In the genomic region with DNA sequence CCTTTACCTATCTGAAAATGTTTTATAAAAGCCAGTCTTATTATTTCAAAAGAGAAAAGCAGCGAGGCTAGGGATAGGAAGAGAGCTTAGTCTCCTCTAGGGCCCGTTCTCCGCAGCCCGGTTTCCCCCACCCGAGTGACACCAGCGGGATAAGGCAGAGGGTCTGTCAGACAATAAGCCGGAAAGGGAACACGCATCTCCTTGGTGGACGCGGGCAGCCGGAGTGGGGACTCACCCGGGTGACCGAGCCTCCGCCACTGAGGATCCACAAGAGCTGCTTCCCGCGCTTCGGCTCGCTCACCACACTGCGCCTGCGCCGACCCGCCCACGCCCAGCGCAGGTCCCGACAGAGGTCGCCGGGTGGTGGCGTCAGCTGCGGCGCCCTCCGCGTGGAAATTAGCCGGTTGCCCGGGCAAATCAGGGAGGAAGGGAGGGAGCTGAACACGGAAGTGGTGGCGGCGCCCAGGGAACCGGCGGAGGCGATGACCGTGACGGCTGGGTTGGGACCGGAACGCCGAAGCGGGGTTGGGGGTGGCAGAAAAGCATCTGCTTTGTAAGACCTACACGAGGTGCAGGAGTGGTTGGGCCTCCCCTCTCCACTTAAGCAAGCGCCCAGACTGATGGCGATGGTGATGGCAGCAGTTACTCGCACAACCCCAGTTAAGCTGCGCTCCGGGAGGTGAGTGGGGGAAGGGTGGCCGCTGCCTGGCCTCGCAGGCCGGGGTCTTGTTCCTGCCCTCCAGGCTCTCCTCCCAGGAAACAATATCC, we compare ENCODE assay signal across 1 cellular context.
TF ChIP-seq lines count a peak whose summit lies in the region.

A gene with protein sequence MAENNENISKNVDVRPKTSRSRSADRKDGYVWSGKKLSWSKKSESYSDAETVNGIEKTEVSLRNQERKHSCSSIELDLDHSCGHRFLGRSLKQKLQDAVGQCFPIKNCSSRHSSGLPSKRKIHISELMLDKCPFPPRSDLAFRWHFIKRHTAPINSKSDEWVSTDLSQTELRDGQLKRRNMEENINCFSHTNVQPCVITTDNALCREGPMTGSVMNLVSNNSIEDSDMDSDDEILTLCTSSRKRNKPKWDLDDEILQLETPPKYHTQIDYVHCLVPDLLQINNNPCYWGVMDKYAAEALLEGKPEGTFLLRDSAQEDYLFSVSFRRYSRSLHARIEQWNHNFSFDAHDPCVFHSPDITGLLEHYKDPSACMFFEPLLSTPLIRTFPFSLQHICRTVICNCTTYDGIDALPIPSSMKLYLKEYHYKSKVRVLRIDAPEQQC (plus strand): TSS at position 444 of the 768 bp plus-strand sequence. CDS start 15,806 bp downstream, outside the sequence.
A gene with protein sequence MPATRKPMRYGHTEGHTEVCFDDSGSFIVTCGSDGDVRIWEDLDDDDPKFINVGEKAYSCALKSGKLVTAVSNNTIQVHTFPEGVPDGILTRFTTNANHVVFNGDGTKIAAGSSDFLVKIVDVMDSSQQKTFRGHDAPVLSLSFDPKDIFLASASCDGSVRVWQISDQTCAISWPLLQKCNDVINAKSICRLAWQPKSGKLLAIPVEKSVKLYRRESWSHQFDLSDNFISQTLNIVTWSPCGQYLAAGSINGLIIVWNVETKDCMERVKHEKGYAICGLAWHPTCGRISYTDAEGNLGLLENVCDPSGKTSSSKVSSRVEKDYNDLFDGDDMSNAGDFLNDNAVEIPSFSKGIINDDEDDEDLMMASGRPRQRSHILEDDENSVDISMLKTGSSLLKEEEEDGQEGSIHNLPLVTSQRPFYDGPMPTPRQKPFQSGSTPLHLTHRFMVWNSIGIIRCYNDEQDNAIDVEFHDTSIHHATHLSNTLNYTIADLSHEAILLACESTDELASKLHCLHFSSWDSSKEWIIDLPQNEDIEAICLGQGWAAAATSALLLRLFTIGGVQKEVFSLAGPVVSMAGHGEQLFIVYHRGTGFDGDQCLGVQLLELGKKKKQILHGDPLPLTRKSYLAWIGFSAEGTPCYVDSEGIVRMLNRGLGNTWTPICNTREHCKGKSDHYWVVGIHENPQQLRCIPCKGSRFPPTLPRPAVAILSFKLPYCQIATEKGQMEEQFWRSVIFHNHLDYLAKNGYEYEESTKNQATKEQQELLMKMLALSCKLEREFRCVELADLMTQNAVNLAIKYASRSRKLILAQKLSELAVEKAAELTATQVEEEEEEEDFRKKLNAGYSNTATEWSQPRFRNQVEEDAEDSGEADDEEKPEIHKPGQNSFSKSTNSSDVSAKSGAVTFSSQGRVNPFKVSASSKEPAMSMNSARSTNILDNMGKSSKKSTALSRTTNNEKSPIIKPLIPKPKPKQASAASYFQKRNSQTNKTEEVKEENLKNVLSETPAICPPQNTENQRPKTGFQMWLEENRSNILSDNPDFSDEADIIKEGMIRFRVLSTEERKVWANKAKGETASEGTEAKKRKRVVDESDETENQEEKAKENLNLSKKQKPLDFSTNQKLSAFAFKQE (minus strand): TSS at position 307 of the 768 bp plus-strand sequence. CDS start 312 bp downstream, outside the sequence.

TF ChIP-seq in K562, 482 proteins besides CTCF, POLR2A, EP300 and RAD21 (continued from another document and continues in another):
- TF ChIP-seq, protein P1, sequence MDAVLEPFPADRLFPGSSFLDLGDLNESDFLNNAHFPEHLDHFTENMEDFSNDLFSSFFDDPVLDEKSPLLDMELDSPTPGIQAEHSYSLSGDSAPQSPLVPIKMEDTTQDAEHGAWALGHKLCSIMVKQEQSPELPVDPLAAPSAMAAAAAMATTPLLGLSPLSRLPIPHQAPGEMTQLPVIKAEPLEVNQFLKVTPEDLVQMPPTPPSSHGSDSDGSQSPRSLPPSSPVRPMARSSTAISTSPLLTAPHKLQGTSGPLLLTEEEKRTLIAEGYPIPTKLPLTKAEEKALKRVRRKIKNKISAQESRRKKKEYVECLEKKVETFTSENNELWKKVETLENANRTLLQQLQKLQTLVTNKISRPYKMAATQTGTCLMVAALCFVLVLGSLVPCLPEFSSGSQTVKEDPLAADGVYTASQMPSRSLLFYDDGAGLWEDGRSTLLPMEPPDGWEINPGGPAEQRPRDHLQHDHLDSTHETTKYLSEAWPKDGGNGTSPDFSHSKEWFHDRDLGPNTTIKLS (IDR thresholded peaks at IDR 0.05; ENCODE audit: borderline replicate concordance, low read depth), result peak; percentile 51; the same call in 1 of the 2 replicates
- peak; percentile 67; the same call in 1 of the 2 replicates for TF ChIP-seq GABPB1 (CRISPR knock-in tag; IDR thresholded peaks at IDR 0.05)
- peak; percentile 38 for TF ChIP-seq NCOR1 (IDR thresholded peaks at IDR 0.05)
- TF ChIP-seq CCNT2 (IDR thresholded peaks at IDR 0.05; ENCODE audit: borderline replicate concordance, extremely low read depth, insufficient read length, low read depth, low read length), result peak; percentile 43
- no peak for TF ChIP-seq ZNF551 (CRISPR knock-in tag; IDR thresholded peaks at IDR 0.05)
- TF ChIP-seq, protein P2, sequence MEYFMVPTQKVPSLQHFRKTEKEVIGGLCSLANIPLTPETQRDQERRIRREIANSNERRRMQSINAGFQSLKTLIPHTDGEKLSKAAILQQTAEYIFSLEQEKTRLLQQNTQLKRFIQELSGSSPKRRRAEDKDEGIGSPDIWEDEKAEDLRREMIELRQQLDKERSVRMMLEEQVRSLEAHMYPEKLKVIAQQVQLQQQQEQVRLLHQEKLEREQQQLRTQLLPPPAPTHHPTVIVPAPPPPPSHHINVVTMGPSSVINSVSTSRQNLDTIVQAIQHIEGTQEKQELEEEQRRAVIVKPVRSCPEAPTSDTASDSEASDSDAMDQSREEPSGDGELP (CRISPR knock-in tag; IDR thresholded peaks at IDR 0.05; ENCODE audit: borderline replicate concordance), result peak; percentile 96
- peak; percentile 85 for TF ChIP-seq POLR2B (IDR thresholded peaks at IDR 0.05; ENCODE audit: low read depth, partially characterized antibody)
- peak; percentile 87 for TF ChIP-seq SP1 (CRISPR knock-in tag; IDR thresholded peaks at IDR 0.05)
- TF ChIP-seq ARHGAP35 (IDR thresholded peaks at IDR 0.05; ENCODE audit: partially characterized antibody), result no peak
- TF ChIP-seq, protein P3, sequence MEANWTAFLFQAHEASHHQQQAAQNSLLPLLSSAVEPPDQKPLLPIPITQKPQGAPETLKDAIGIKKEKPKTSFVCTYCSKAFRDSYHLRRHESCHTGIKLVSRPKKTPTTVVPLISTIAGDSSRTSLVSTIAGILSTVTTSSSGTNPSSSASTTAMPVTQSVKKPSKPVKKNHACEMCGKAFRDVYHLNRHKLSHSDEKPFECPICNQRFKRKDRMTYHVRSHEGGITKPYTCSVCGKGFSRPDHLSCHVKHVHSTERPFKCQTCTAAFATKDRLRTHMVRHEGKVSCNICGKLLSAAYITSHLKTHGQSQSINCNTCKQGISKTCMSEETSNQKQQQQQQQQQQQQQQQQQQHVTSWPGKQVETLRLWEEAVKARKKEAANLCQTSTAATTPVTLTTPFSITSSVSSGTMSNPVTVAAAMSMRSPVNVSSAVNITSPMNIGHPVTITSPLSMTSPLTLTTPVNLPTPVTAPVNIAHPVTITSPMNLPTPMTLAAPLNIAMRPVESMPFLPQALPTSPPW (CRISPR knock-in tag; IDR thresholded peaks at IDR 0.05), result peak; percentile 39; the same call in 1 of the 2 replicates
- TF ChIP-seq ZNF263 (CRISPR knock-in tag; IDR thresholded peaks at IDR 0.05; ENCODE audit: borderline replicate concordance), result 0 out of 2 replicates have a peak, but pooled peaks have one; percentile 49
- TF ChIP-seq POLR2AphosphoS5 (IDR thresholded peaks at IDR 0.05; ENCODE audit: control insufficient read depth, insufficient read depth, low read depth, low read length), result peak; percentile 89
- peak; percentile 13 to 81 (median 69) for TF ChIP-seq YY1 (IDR thresholded peaks at IDR 0.05; ENCODE audit: borderline replicate concordance in 1 of 3, control insufficient read depth in 1 of 3, extremely low read depth in 1 of 3, insufficient read depth in 3 of 3, insufficient read length in 1 of 3, insufficient replicate concordance in 2 of 3, low read depth in 1 of 3, low read length in 2 of 3)
- peak; percentile 64 for TF ChIP-seq ESRRA (IDR thresholded peaks at IDR 0.05; ENCODE audit: borderline replicate concordance, low read depth)
- TF ChIP-seq, protein P4, sequence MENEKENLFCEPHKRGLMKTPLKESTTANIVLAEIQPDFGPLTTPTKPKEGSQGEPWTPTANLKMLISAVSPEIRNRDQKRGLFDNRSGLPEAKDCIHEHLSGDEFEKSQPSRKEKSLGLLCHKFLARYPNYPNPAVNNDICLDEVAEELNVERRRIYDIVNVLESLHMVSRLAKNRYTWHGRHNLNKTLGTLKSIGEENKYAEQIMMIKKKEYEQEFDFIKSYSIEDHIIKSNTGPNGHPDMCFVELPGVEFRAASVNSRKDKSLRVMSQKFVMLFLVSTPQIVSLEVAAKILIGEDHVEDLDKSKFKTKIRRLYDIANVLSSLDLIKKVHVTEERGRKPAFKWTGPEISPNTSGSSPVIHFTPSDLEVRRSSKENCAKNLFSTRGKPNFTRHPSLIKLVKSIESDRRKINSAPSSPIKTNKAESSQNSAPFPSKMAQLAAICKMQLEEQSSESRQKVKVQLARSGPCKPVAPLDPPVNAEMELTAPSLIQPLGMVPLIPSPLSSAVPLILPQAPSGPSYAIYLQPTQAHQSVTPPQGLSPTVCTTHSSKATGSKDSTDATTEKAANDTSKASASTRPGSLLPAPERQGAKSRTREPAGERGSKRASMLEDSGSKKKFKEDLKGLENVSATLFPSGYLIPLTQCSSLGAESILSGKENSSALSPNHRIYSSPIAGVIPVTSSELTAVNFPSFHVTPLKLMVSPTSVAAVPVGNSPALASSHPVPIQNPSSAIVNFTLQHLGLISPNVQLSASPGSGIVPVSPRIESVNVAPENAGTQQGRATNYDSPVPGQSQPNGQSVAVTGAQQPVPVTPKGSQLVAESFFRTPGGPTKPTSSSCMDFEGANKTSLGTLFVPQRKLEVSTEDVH (IDR thresholded peaks at IDR 0.05; ENCODE audit: low read depth, partially characterized antibody), result peak; percentile 91
- TF ChIP-seq SUPT5H (IDR thresholded peaks at IDR 0.05), result peak; percentile 88
- no peak for TF ChIP-seq PHB2 (IDR thresholded peaks at IDR 0.05; ENCODE audit: low read depth)
- TF ChIP-seq L3MBTL2 (IDR thresholded peaks at IDR 0.05), result peak; percentile 90
- peak; percentile 74 for TF ChIP-seq CTBP1 (IDR thresholded peaks at IDR 0.05; ENCODE audit: borderline replicate concordance)
- no peak for TF ChIP-seq HDAC8 (tag; IDR thresholded peaks at IDR 0.05)
- TF ChIP-seq ETV1 (tag; conservative IDR thresholded peaks at IDR 0.05; ENCODE audit: low read depth), result peak; percentile 37; the same call in 1 of the 2 replicates
- no peak for TF ChIP-seq ZNF717 (CRISPR knock-in tag; IDR thresholded peaks at IDR 0.05)
- TF ChIP-seq RB1 (IDR thresholded peaks at IDR 0.05; ENCODE audit: low read depth), result peak; percentile 98
- TF ChIP-seq TOE1 (IDR thresholded peaks at IDR 0.05; ENCODE audit: borderline replicate concordance), result peak; percentile 58; the same call in 1 of the 2 replicates
- no peak for TF ChIP-seq TOE1 (CRISPR knock-in tag; IDR thresholded peaks at IDR 0.05; ENCODE audit: borderline replicate concordance, low read depth)
- 0 out of 2 replicates have a peak, but pooled peaks have one; percentile 57 for TF ChIP-seq SAFB (IDR thresholded peaks at IDR 0.05; ENCODE audit: borderline replicate concordance, low read depth, low read length)
- peak; percentile 81 for TF ChIP-seq TAF9B (IDR thresholded peaks at IDR 0.05; ENCODE audit: partially characterized antibody)
- TF ChIP-seq ZZZ3 (IDR thresholded peaks at IDR 0.05), result peak; percentile 71
- peak; percentile 95 for TF ChIP-seq ELF2 (CRISPR knock-in tag; IDR thresholded peaks at IDR 0.05)
- TF ChIP-seq, protein P5, sequence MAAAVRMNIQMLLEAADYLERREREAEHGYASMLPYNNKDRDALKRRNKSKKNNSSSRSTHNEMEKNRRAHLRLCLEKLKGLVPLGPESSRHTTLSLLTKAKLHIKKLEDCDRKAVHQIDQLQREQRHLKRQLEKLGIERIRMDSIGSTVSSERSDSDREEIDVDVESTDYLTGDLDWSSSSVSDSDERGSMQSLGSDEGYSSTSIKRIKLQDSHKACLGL (CRISPR knock-in tag; IDR thresholded peaks at IDR 0.05; ENCODE audit: borderline replicate concordance, poor library complexity, severe bottlenecking), result peak; percentile 15
- peak; percentile 63 for TF ChIP-seq LCOR (CRISPR knock-in tag; IDR thresholded peaks at IDR 0.05)
- peak; percentile 99 for TF ChIP-seq EGR1 (conservative IDR thresholded peaks at IDR 0.05)
- no peak for TF ChIP-seq ZNF212 (CRISPR knock-in tag; IDR thresholded peaks at IDR 0.05)
- TF ChIP-seq NR2C1 (IDR thresholded peaks at IDR 0.05), result peak; percentile 39; the same call in 1 of the 2 replicates
- peak; percentile 68 for TF ChIP-seq NR2C1 (tag; IDR thresholded peaks at IDR 0.05)
- TF ChIP-seq, protein P6, sequence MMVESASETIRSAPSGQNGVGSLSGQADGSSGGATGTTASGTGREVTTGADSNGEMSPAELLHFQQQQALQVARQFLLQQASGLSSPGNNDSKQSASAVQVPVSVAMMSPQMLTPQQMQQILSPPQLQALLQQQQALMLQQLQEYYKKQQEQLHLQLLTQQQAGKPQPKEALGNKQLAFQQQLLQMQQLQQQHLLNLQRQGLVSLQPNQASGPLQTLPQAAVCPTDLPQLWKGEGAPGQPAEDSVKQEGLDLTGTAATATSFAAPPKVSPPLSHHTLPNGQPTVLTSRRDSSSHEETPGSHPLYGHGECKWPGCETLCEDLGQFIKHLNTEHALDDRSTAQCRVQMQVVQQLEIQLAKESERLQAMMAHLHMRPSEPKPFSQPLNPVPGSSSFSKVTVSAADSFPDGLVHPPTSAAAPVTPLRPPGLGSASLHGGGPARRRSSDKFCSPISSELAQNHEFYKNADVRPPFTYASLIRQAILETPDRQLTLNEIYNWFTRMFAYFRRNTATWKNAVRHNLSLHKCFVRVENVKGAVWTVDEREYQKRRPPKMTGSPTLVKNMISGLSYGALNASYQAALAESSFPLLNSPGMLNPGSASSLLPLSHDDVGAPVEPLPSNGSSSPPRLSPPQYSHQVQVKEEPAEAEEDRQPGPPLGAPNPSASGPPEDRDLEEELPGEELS (CRISPR knock-in tag; IDR thresholded peaks at IDR 0.05; ENCODE audit: borderline replicate concordance), result 0 out of 2 replicates have a peak, but pooled peaks have one; percentile 44
- peak; percentile 74 for TF ChIP-seq KDM5B (IDR thresholded peaks at IDR 0.05; ENCODE audit: insufficient replicate concordance, low read depth, low read length)
